Comparison of ENCODE assay signal across 16 cellular contexts in genomic region chr9:95107001-95107749, GRCh38.
A peak's percentile ranks its signal among the peaks of the same experiment; 100 is the strongest.
DNase-seq lines count a peak whose midpoint lies in the region; ATAC-seq and TF ChIP-seq lines count a peak whose summit lies in the region.
"Had no signal": no experiment of that assay in that cellular context is flagged by ENCODE, and none has a peak within 500 bp of the region (broad histone marks: within the 10 kb centered on the region; RNA-seq: fewer than 3 reads in every experiment).

No MANE protein-coding gene starts in this region.

- H3K9me3 ChIP-seq in PC-3 (ENCODE audit: low read length) = no peaks in the 10 kb centered on the region

- CTCF ChIA-PET in BJ (lab: Yijun Ruan, JAX) = interaction anchor here (1.3 kb wide), 1 partner anchor 14 kb away, joined by 5 read pairs; no protein-coding TSS in a partner anchor
- CTCF ChIA-PET in activated CD4-positive, alpha-beta T cell treated with anti-CD3 and anti-CD28 coated beads, Interleukin-2, amount 10 ng/mL, durations not matched to agents 7 days and 5 days (lab: Charles Lee) = interaction anchor here (0.6 kb wide), 1 partner anchor 110 kb away, joined by 3 read pairs; no protein-coding TSS in a partner anchor
- CTCF ChIA-PET in PC-3 (lab: Charles Lee) = no interaction called here

- no peaks in the 10 kb centered on the region for H3K4me1 Mint-ChIP-seq in activated CD4-positive, alpha-beta T cell treated with anti-CD3 and anti-CD28 coated beads, Interleukin-2, amount 10 ng/mL, durations not matched to agents 7 days and 5 days
- H3K4me1 Mint-ChIP-seq: B cell had no signal

- ATAC-seq in GM18909 (IDR thresholded peaks at IDR 0.05; ENCODE audit: poor library complexity, unreplicated experiment) (no peak), PC-3 (no peak)
- ATAC-seq: GM23338 had no signal

- no peaks in the 10 kb centered on the region for H4K20me1 ChIP-seq in PC-3 (ENCODE audit: low read length)

- no peaks in the 10 kb centered on the region for H3K9me2 ChIP-seq in PC-3 (replicated peaks; ENCODE audit: low read length)

- TF ChIP-seq CTCF in BJ (IDR thresholded peaks at IDR 0.05; ENCODE audit: insufficient read depth, low read depth, low read length) (no peak), astrocyte of the spinal cord (IDR thresholded peaks at IDR 0.05; ENCODE audit: low read depth, low read length) (peak; percentile 13), PC-3 (conservative IDR thresholded peaks at IDR 0.05; ENCODE audit: low read depth, low read length) (no peak)

- H3F3A ChIP-seq in PC-3 (ENCODE audit: low read length, unreplicated experiment) = peaks cover 3% of the 10 kb centered on the region

- H3K27ac ChIP-seq in PC-3 (ENCODE audit: low read length) = no peak overlapping the region

- no peak overlapping the region for H2AFZ ChIP-seq in PC-3 (ENCODE audit: low read length)
- H2AFZ ChIP-seq: GM23338 had no signal

- intact Hi-C loops in PC-3 (cut with micrococcal nuclease) = no loop called here

- no peaks in the 10 kb centered on the region for H3K27me3 Mint-ChIP-seq in activated CD4-positive, alpha-beta T cell treated with anti-CD3 and anti-CD28 coated beads, Interleukin-2, amount 10 ng/mL, durations not matched to agents 7 days and 5 days
- H3K27me3 Mint-ChIP-seq: activated naive CD8-positive, alpha-beta T cell; B cell; stimulated activated naive CD8-positive, alpha-beta T cell treated with anti-CD3 and anti-CD28 coated beads, Interleukin-15, Interleukin-2, amounts not matched to agents 100 ng/mL and 50 ng/mL, for 24 hours had no signal

- no peak overlapping the region for H3K27ac Mint-ChIP-seq in activated CD4-positive, alpha-beta T cell treated with anti-CD3 and anti-CD28 coated beads, Interleukin-2, amount 10 ng/mL, durations not matched to agents 7 days and 5 days
- H3K27ac Mint-ChIP-seq: activated naive CD8-positive, alpha-beta T cell; B cell; GM23338; stimulated activated naive CD8-positive, alpha-beta T cell treated with anti-CD3 and anti-CD28 coated beads, Interleukin-15, Interleukin-2, amounts not matched to agents 100 ng/mL and 50 ng/mL, for 24 hours had no signal

- H3K27me3 ChIP-seq in BJ (ENCODE audit: control insufficient read depth, insufficient read depth, low read length) (no peaks in the 10 kb centered on the region), PC-3 (ENCODE audit: low read length) (no peaks in the 10 kb centered on the region)

- BruUV-seq in PC-3 (replicated peaks; lab: Mats Ljungman, UMichigan) = no TSS peak

- H3K79me2 ChIP-seq in PC-3 (ENCODE audit: low read length) = no peaks in the 10 kb centered on the region

- POLR2A ChIA-PET in BJ (lab: Charles Lee) (interaction anchor here (0.7 kb wide), 1 partner anchor 314 kb away, joined by 3 read pairs; no protein-coding TSS in a partner anchor), PC-3 (lab: Charles Lee; ENCODE audit: unreplicated experiment) (no interaction called here)
- POLR2A ChIA-PET in activated CD4-positive, alpha-beta T cell treated with anti-CD3 and anti-CD28 coated beads, Interleukin-2, amount 10 ng/mL, durations not matched to agents 7 days and 5 days (lab: Charles Lee) = no interaction called here

- H3K4me1 ChIP-seq in PC-3 (ENCODE audit: insufficient read depth, low read length) = peaks cover 16% of the 10 kb centered on the region

- no peak overlapping the region for H3K9ac ChIP-seq in PC-3 (ENCODE audit: low read length)

- no peak overlapping the region for H3K4me2 ChIP-seq in PC-3 (ENCODE audit: low read length)
- H3K4me2 ChIP-seq: GM23338 had no signal

- H3K9me3 Mint-ChIP-seq in activated CD4-positive, alpha-beta T cell treated with anti-CD3 and anti-CD28 coated beads, Interleukin-2, amount 10 ng/mL, durations not matched to agents 7 days and 5 days = no peaks in the 10 kb centered on the region
- H3K9me3 Mint-ChIP-seq: GM23338; stimulated activated naive CD8-positive, alpha-beta T cell treated with anti-CD3 and anti-CD28 coated beads, Interleukin-15, Interleukin-2, amounts not matched to agents 100 ng/mL and 50 ng/mL, for 24 hours had no signal

- peaks cover 12% of the 10 kb centered on the region for H3K36me3 ChIP-seq in BJ (ENCODE audit: control insufficient read depth, insufficient read depth, low read length)
- no peaks in the 10 kb centered on the region; the same call in 1 of the 2 replicates for H3K36me3 ChIP-seq in PC-3 (ENCODE audit: low read depth, low read length)

- no peak overlapping the region for H3K4me3 ChIP-seq in BJ (ENCODE audit: low read depth, low read length)
- H3K4me3 ChIP-seq in astrocyte of the spinal cord (ENCODE audit: low read depth, low read length) = no peak overlapping the region
- no peak overlapping the region for H3K4me3 ChIP-seq in PC-3 (ENCODE audit: low read length)
- H3K4me3 ChIP-seq: GM23338 had no signal

- in situ Hi-C loops in astrocyte of the spinal cord (cut with HindIII; ENCODE audit: low sequenced_read_pairs) = no loop called here

- peak; percentile 55 for DNase-seq in BJ (ENCODE audit: low read depth)
- DNase-seq in astrocyte of the spinal cord (ENCODE audit: low read depth, low spot score) = peak; percentile 96
- DNase-seq in glomerular visceral epithelial cell (ENCODE audit: extremely low spot score) = peak; percentile 85
- peak; percentile 82 for DNase-seq in retina
- DNase-seq in activated CD4-positive, alpha-beta T cell treated with anti-CD3 and anti-CD28 coated beads, Interleukin-2, amount 10 ng/mL, durations not matched to agents 7 days and 5 days = no peak
- DNase-seq in stimulated activated CD4-positive, alpha-beta T cell treated with anti-CD3 and anti-CD28 coated beads, Interleukin-1b, Interleukin-23, amount 100 ng/mL, for 48 hours = no peak
- DNase-seq in PC-3 = no peak
- DNase-seq: activated CD4-positive, alpha-beta T cell treated with anti-CD3 and anti-CD28 coated beads for 48 hours; KG1; NCI-H226; SHP77 treated with DMSO at 0.1 percent for 48 hours had no signal

- no peak overlapping the region for H3K4me3 Mint-ChIP-seq in activated CD4-positive, alpha-beta T cell treated with anti-CD3 and anti-CD28 coated beads, Interleukin-2, amount 10 ng/mL, durations not matched to agents 7 days and 5 days
- H3K4me3 Mint-ChIP-seq: activated naive CD8-positive, alpha-beta T cell; B cell; GM23338; stimulated activated naive CD8-positive, alpha-beta T cell treated with anti-CD3 and anti-CD28 coated beads, Interleukin-15, Interleukin-2, amounts not matched to agents 100 ng/mL and 50 ng/mL, for 24 hours had no signal

- H3K36me3 Mint-ChIP-seq in activated CD4-positive, alpha-beta T cell treated with anti-CD3 and anti-CD28 coated beads, Interleukin-2, amount 10 ng/mL, durations not matched to agents 7 days and 5 days (ENCODE audit: low read depth) = no peaks in the 10 kb centered on the region

Comparison
In these comparisons a context has a peak if more than half of its experiments do, and no peak if none do; other contexts are left out.
1. DNase-seq: peak in BJ (single experiment), astrocyte of the spinal cord (single experiment), glomerular visceral epithelial cell (single experiment) and retina (single experiment); none in activated CD4-positive, alpha-beta T cell treated with anti-CD3 and anti-CD28 coated beads, Interleukin-2, amount 10 ng/mL, durations not matched to agents 7 days and 5 days (single experiment), stimulated activated CD4-positive, alpha-beta T cell treated with anti-CD3 and anti-CD28 coated beads, Interleukin-1b, Interleukin-23, amount 100 ng/mL, for 48 hours (single experiment) and PC-3 (single experiment).